In the genomic region with DNA sequence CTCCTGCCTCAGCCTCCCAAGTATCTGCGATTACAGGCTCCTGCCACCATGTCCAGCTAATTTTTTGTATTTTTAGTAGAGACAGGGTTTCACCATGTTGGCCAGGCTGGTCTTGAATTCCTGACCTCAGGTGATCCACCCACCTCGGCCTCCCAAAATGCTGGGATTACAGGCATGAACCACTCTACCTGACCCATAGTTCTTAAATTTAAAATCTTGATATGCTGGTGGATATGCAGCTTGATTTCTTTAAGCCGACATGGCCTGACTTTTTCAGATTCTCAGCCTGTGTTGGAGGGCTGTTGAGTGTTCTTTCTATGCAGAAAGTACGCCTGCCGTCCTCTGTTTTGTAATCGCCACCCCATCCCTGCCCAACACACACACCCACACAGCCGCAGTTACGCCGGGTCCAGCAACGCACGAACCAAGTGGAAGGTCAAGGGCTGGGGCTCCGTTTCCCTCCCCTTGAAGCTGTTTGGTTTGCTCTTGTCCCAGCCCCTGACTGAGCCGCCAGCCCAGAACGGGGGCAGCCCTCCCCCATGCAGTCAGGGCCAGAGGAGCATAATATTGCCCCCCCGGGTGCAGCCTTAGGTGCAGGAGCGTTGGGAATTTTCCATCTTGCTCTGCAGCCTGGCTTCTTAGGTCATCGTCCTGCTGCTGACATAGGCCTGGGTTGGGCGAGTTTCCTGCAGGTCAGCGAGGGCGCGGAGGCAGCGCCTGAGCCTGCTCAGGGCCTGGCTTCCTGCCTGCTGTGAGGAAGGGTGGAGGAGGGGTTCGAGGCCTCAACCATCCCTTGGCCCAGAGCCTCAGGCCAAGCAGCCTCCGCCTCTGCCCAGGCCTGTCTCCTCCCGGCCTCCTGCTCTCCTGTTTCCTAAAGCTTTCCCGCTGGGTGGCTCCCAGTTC, we compare ENCODE assay signal across 7 cellular contexts. TPM values are rescaled to one million over a fixed set of nuclear protein-coding genes. Genes with fewer than 3 reads are reported as not detected.
A peak's percentile ranks its signal among the peaks of the same experiment; 100 is the strongest.
DNase-seq lines count a peak whose midpoint lies in the region; ATAC-seq and TF ChIP-seq lines count a peak whose summit lies in the region.

No MANE protein-coding gene starts in this region.

- ATAC-seq in left colon: peak; percentile 59
- no peak for ATAC-seq in stimulated activated naive B cell treated with anti-CD40 and anti-IgM and Interleukin-4, amounts not matched to agents 10 μg/mL and 1 μg/mL and 100 μg/mL, for 72 hours (replicated peaks)

- intact Hi-C loops in left colon (cut with DNase I, micrococcal nuclease): no loop called here

- H3K9me3 Mint-ChIP-seq in stimulated activated naive B cell treated with anti-CD40 and anti-IgM and Interleukin-4, amounts not matched to agents 10 μg/mL and 1 μg/mL and 100 μg/mL, for 72 hours: no peaks in the 10 kb centered on the region

- H3K36me3 Mint-ChIP-seq in stimulated activated naive B cell treated with anti-CD40 and anti-IgM and Interleukin-4, amounts not matched to agents 10 μg/mL and 1 μg/mL and 100 μg/mL, for 72 hours: no peaks in the 10 kb centered on the region

- H3K4me3 Mint-ChIP-seq in stimulated activated naive B cell treated with anti-CD40 and anti-IgM and Interleukin-4, amounts not matched to agents 10 μg/mL and 1 μg/mL and 100 μg/mL, for 72 hours: no peak overlapping the region

- peaks cover 42 to 57% of the 10 kb centered on the region in 2 donors for H3K4me1 Mint-ChIP-seq in stimulated activated naive B cell treated with anti-CD40 and anti-IgM and Interleukin-4, amounts not matched to agents 10 μg/mL and 1 μg/mL and 100 μg/mL, for 72 hours

- H3K27me3 Mint-ChIP-seq in stimulated activated naive B cell treated with anti-CD40 and anti-IgM and Interleukin-4, amounts not matched to agents 10 μg/mL and 1 μg/mL and 100 μg/mL, for 72 hours: no peaks in the 10 kb centered on the region

- H3K27ac Mint-ChIP-seq in stimulated activated naive B cell treated with anti-CD40 and anti-IgM and Interleukin-4, amounts not matched to agents 10 μg/mL and 1 μg/mL and 100 μg/mL, for 72 hours: peak overlapping the region; percentile 85

- H3K4me3 ChIP-seq in choroid plexus epithelial cell (ENCODE audit: low read depth, low read length): no peak overlapping the region

- TF ChIP-seq CTCF in choroid plexus epithelial cell (conservative IDR thresholded peaks at IDR 0.05; ENCODE audit: low read depth, low read length): no peak

- peak; percentile 98 for DNase-seq in NCI-H2029 (lab: John Stamatoyannopoulos, UW)
- DNase-seq in choroid plexus epithelial cell (ENCODE audit: low read depth): peak; percentile 95
- peak; percentile 83 to 95 for DNase-seq in left colon
- no peak for DNase-seq in stimulated activated naive B cell treated with anti-CD40 and anti-IgM and Interleukin-4, amounts not matched to agents 10 μg/mL and 1 μg/mL and 100 μg/mL, for 72 hours
- no peak for DNase-seq in activated CD4-positive, alpha-beta T cell treated with anti-CD3 and anti-CD28 coated beads, Interleukin-2, amount 50 U/mL, for 1 hour
- DNase-seq in NCI-H1105 (lab: John Stamatoyannopoulos, UW): no peak
- no peak for DNase-seq in activated effector memory CD4-positive, alpha-beta T cell treated with anti-CD3 and anti-CD28 coated beads, Interleukin-2, amount 50 U/mL, for 16 hours

RNA-seq across cellular contexts. Expression of gene PSMA6, which starts 44.2 kb away (rescaled TPM):
- 100 to 1,000 TPM; 138 to 171 TPM for total RNA-seq in left colon

Comparison
In these comparisons a context has a peak if more than half of its experiments do, and no peak if none do; other contexts are left out.
1. DNase-seq: peak in NCI-H2029 (single experiment), choroid plexus epithelial cell (single experiment) and left colon (2 of 2); none in stimulated activated naive B cell treated with anti-CD40 and anti-IgM and Interleukin-4, amounts not matched to agents 10 μg/mL and 1 μg/mL and 100 μg/mL, for 72 hours (single experiment), activated CD4-positive, alpha-beta T cell treated with anti-CD3 and anti-CD28 coated beads, Interleukin-2, amount 50 U/mL, for 1 hour (single experiment), NCI-H1105 (single experiment) and activated effector memory CD4-positive, alpha-beta T cell treated with anti-CD3 and anti-CD28 coated beads, Interleukin-2, amount 50 U/mL, for 16 hours (single experiment).